1 cellular context compared by ENCODE assay signal in genomic region chr19:45485301-45486077, GRCh38.
TF ChIP-seq lines count a peak whose summit lies in the region.

No MANE protein-coding gene starts in this region.

TF ChIP-seq in HEK293, 187 proteins besides CTCF, POLR2A, EP300 and RAD21 (continued from another document and continues in another):
- TF ChIP-seq, protein P1, sequence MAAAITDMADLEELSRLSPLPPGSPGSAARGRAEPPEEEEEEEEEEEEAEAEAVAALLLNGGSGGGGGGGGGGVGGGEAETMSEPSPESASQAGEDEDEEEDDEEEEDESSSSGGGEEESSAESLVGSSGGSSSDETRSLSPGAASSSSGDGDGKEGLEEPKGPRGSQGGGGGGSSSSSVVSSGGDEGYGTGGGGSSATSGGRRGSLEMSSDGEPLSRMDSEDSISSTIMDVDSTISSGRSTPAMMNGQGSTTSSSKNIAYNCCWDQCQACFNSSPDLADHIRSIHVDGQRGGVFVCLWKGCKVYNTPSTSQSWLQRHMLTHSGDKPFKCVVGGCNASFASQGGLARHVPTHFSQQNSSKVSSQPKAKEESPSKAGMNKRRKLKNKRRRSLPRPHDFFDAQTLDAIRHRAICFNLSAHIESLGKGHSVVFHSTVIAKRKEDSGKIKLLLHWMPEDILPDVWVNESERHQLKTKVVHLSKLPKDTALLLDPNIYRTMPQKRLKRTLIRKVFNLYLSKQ (tag by site-specific recombination; IDR thresholded peaks at IDR 0.05; ENCODE audit: borderline replicate concordance): no peak
- TF ChIP-seq, protein P2, sequence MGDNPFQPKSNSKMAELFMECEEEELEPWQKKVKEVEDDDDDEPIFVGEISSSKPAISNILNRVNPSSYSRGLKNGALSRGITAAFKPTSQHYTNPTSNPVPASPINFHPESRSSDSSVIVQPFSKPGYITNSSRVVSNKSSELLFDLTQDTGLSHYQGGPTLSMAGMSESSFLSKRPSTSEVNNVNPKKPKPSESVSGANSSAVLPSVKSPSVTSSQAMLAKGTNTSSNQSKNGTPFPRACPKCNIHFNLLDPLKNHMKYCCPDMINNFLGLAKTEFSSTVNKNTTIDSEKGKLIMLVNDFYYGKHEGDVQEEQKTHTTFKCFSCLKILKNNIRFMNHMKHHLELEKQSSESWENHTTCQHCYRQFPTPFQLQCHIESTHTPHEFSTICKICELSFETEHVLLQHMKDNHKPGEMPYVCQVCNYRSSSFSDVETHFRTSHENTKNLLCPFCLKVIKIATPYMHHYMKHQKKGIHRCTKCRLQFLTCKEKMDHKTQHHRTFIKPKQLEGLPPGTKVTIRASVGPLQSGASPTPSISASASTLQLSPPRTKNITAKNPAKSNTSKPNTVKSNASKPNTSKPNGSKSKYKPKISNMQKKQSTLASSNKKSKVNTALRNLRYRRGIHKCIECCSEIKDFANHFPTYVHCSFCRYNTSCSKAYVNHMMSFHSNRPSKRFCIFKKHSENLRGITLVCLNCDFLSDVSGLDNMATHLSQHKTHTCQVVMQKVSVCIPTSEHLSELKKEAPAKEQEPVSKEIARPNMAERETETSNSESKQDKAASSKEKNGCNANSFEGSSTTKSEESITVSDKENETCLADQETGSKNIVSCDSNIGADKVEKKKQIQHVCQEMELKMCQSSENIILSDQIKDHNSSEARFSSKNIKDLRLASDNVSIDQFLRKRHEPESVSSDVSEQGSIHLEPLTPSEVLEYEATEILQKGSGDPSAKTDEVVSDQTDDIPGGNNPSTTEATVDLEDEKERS (tag by site-specific recombination; IDR thresholded peaks at IDR 0.05): no peak
- TF ChIP-seq, protein P3, sequence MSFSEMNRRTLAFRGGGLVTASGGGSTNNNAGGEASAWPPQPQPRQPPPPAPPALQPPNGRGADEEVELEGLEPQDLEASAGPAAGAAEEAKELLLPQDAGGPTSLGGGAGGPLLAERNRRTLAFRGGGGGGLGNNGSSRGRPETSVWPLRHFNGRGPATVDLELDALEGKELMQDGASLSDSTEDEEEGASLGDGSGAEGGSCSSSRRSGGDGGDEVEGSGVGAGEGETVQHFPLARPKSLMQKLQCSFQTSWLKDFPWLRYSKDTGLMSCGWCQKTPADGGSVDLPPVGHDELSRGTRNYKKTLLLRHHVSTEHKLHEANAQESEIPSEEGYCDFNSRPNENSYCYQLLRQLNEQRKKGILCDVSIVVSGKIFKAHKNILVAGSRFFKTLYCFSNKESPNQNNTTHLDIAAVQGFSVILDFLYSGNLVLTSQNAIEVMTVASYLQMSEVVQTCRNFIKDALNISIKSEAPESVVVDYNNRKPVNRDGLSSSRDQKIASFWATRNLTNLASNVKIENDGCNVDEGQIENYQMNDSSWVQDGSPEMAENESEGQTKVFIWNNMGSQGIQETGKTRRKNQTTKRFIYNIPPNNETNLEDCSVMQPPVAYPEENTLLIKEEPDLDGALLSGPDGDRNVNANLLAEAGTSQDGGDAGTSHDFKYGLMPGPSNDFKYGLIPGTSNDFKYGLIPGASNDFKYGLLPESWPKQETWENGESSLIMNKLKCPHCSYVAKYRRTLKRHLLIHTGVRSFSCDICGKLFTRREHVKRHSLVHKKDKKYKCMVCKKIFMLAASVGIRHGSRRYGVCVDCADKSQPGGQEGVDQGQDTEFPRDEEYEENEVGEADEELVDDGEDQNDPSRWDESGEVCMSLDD (tag by site-specific recombination; IDR thresholded peaks at IDR 0.05): no peak
- TF ChIP-seq ZFHX2 (tag by site-specific recombination; conservative IDR thresholded peaks at IDR 0.05) (peak; percentile 78), GFI1B (tag by site-specific recombination; IDR thresholded peaks at IDR 0.05) (no peak), PBX3 (CRISPR knock-in tag; IDR thresholded peaks at IDR 0.05) (no peak), ZNF2 (tag by site-specific recombination; IDR thresholded peaks at IDR 0.05) (no peak), PRDM4 (tag by site-specific recombination; IDR thresholded peaks at IDR 0.05) (0 out of 2 replicates have a peak, but pooled peaks have one; percentile 8), KLF8 (tag by site-specific recombination; IDR thresholded peaks at IDR 0.05) (peak; percentile 69), ZNF10 (tag by site-specific recombination; IDR thresholded peaks at IDR 0.05) (no peak), ZNF501 (tag by site-specific recombination; IDR thresholded peaks at IDR 0.05) (peak; percentile 42; the same call in 1 of the 2 replicates), ZEB2 (tag by site-specific recombination; IDR thresholded peaks at IDR 0.05) (peak; percentile 20; the same call in 1 of the 2 replicates), ZFP69B (tag by site-specific recombination; IDR thresholded peaks at IDR 0.05) (no peak), KLF7 (tag by site-specific recombination; IDR thresholded peaks at IDR 0.05; ENCODE audit: borderline replicate concordance) (no peak), ZNF571 (tag by site-specific recombination; IDR thresholded peaks at IDR 0.05) (no peak), ZNF211 (tag by site-specific recombination; IDR thresholded peaks at IDR 0.05; ENCODE audit: low read depth) (no peak), ZNF19 (tag by site-specific recombination; IDR thresholded peaks at IDR 0.05; ENCODE audit: low read depth) (no peak), ZNF302 (tag by site-specific recombination; IDR thresholded peaks at IDR 0.05; ENCODE audit: low read depth) (no peak), WT1 (tag by site-specific recombination; IDR thresholded peaks at IDR 0.05) (no peak), ZNF626 (tag by site-specific recombination; IDR thresholded peaks at IDR 0.05) (no peak), EGR2 (tag by site-specific recombination; IDR thresholded peaks at IDR 0.05; ENCODE audit: low read depth) (peak; percentile 60), MZF1 (tag by site-specific recombination; IDR thresholded peaks at IDR 0.05; ENCODE audit: borderline replicate concordance) (no peak), ZNF777 (tag by site-specific recombination; IDR thresholded peaks at IDR 0.05; ENCODE audit: borderline replicate concordance) (no peak), ZNF530 (tag by site-specific recombination; IDR thresholded peaks at IDR 0.05; ENCODE audit: low read depth) (no peak), ZNF223 (tag by site-specific recombination; IDR thresholded peaks at IDR 0.05) (no peak), SP3 (tag by site-specific recombination; IDR thresholded peaks at IDR 0.05) (peak; percentile 72), ZNF561 (tag by site-specific recombination; IDR thresholded peaks at IDR 0.05; ENCODE audit: borderline replicate concordance) (0 out of 2 replicates have a peak, but pooled peaks have one; percentile 28), ZNF645 (tag by site-specific recombination; IDR thresholded peaks at IDR 0.05) (no peak), ZNF133 (tag by site-specific recombination; IDR thresholded peaks at IDR 0.05) (no peak), ZNF791 (tag by site-specific recombination; IDR thresholded peaks at IDR 0.05) (no peak), ZNF398 (tag by site-specific recombination; IDR thresholded peaks at IDR 0.05) (peak; percentile 90), ZFP41 (tag by site-specific recombination; IDR thresholded peaks at IDR 0.05; ENCODE audit: borderline replicate concordance) (no peak), ZNF221 (tag by site-specific recombination; IDR thresholded peaks at IDR 0.05; ENCODE audit: borderline replicate concordance) (no peak), ZNF621 (tag by site-specific recombination; IDR thresholded peaks at IDR 0.05) (no peak)
- TF ChIP-seq, protein P4, sequence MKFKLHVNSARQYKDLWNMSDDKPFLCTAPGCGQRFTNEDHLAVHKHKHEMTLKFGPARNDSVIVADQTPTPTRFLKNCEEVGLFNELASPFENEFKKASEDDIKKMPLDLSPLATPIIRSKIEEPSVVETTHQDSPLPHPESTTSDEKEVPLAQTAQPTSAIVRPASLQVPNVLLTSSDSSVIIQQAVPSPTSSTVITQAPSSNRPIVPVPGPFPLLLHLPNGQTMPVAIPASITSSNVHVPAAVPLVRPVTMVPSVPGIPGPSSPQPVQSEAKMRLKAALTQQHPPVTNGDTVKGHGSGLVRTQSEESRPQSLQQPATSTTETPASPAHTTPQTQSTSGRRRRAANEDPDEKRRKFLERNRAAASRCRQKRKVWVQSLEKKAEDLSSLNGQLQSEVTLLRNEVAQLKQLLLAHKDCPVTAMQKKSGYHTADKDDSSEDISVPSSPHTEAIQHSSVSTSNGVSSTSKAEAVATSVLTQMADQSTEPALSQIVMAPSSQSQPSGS (tag by site-specific recombination; IDR thresholded peaks at IDR 0.05; ENCODE audit: low read depth): no peak
- TF ChIP-seq, protein P5, sequence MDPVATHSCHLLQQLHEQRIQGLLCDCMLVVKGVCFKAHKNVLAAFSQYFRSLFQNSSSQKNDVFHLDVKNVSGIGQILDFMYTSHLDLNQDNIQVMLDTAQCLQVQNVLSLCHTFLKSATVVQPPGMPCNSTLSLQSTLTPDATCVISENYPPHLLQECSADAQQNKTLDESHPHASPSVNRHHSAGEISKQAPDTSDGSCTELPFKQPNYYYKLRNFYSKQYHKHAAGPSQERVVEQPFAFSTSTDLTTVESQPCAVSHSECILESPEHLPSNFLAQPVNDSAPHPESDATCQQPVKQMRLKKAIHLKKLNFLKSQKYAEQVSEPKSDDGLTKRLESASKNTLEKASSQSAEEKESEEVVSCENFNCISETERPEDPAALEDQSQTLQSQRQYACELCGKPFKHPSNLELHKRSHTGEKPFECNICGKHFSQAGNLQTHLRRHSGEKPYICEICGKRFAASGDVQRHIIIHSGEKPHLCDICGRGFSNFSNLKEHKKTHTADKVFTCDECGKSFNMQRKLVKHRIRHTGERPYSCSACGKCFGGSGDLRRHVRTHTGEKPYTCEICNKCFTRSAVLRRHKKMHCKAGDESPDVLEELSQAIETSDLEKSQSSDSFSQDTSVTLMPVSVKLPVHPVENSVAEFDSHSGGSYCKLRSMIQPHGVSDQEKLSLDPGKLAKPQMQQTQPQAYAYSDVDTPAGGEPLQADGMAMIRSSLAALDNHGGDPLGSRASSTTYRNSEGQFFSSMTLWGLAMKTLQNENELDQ (tag by site-specific recombination; IDR thresholded peaks at IDR 0.05; ENCODE audit: low read depth): no peak
- TF ChIP-seq, protein P6, sequence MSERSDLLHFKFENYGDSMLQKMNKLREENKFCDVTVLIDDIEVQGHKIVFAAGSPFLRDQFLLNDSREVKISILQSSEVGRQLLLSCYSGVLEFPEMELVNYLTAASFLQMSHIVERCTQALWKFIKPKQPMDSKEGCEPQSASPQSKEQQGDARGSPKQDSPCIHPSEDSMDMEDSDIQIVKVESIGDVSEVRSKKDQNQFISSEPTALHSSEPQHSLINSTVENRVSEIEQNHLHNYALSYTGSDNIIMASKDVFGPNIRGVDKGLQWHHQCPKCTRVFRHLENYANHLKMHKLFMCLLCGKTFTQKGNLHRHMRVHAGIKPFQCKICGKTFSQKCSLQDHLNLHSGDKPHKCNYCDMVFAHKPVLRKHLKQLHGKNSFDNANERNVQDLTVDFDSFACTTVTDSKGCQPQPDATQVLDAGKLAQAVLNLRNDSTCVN (tag by site-specific recombination; optimal IDR thresholded peaks at IDR 0.05): no peak
- TF ChIP-seq, protein P7, sequence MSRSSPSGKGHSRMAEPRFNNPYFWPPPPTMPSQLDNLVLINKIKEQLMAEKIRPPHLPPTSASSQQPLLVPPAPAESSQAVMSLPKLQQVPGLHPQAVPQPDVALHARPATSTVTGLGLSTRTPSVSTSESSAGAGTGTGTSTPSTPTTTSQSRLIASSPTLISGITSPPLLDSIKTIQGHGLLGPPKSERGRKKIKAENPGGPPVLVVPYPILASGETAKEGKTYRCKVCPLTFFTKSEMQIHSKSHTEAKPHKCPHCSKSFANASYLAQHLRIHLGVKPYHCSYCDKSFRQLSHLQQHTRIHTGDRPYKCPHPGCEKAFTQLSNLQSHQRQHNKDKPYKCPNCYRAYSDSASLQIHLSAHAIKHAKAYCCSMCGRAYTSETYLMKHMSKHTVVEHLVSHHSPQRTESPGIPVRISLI (tag by site-specific recombination; IDR thresholded peaks at IDR 0.05): no peak
